In the genomic region with DNA sequence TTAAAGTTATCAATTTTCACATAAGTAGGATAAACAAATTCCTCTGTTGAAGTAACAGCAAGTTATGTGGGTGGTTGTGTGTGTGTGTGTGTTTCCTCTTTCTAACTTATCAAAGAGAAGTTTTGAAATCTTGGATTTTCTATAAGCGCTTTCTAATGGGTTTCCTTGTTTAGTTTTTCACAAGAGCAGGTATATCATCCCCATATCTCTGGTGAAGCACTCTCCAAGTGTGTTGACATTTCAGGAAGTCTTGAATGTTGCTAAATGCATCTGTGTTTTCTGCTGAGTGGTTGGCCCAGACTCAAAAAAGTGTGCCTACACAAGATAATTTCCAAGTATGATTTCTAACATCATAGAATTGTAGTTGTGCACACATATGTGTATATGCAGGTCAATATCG, we compare ENCODE assay signal across 20 cellular contexts. TPM values are rescaled to one million over a fixed set of nuclear protein-coding genes. Genes with fewer than 3 reads are reported as not detected.
"Had no signal": no experiment of that assay in that cellular context is flagged by ENCODE, and none has a peak within 500 bp of the region (broad histone marks: within the 10 kb centered on the region; RNA-seq: fewer than 3 reads in every experiment).

No MANE protein-coding gene starts in this region.

- H3K36me3 Mint-ChIP-seq: natural killer cell treated with Interleukin-12 subunit alpha and Interleukin-12 subunit beta and Interleukin-15 and Interleukin-18, amount 100 ng/mL, for 72 hours had no signal

- H3K36me3 ChIP-seq: esophagus muscularis mucosa had no signal

- H3K27ac Mint-ChIP-seq: activated B cell treated with CpG ODN at 0.5 μM for 24 hours; activated CD8-positive, alpha-beta T cell treated with anti-CD3 and anti-CD28 coated beads for 36 hours; natural killer cell treated with Interleukin-12 subunit alpha and Interleukin-12 subunit beta and Interleukin-15 and Interleukin-18, amount 100 ng/mL, for 72 hours had no signal

- H3K4me3 Mint-ChIP-seq: activated B cell treated with CpG ODN at 0.5 μM for 24 hours; activated CD8-positive, alpha-beta T cell treated with anti-CD3 and anti-CD28 coated beads for 36 hours; activated T-cell treated with anti-CD3 and anti-CD28 coated beads, Interleukin-2, amount 50 U/mL, for 4 hours; natural killer cell treated with Interleukin-12 subunit alpha and Interleukin-12 subunit beta and Interleukin-15 and Interleukin-18, amount 100 ng/mL, for 72 hours had no signal

- H3K27me3 ChIP-seq: esophagus muscularis mucosa had no signal

- H3K4me3 ChIP-seq: coronary artery, esophagus muscularis mucosa had no signal

- H3K4me1 Mint-ChIP-seq: activated B cell treated with CpG ODN at 0.5 μM for 24 hours had no signal

- H3K9me3 ChIP-seq: esophagus muscularis mucosa had no signal

- H3K9me3 Mint-ChIP-seq: activated B cell treated with CpG ODN at 0.5 μM for 24 hours; activated CD8-positive, alpha-beta T cell treated with anti-CD3 and anti-CD28 coated beads for 36 hours; activated T-cell treated with anti-CD3 and anti-CD28 coated beads, Interleukin-2, amount 50 U/mL, for 4 hours; natural killer cell treated with Interleukin-12 subunit alpha and Interleukin-12 subunit beta and Interleukin-15 and Interleukin-18, amount 100 ng/mL, for 72 hours had no signal

- H3K4me1 ChIP-seq: esophagus muscularis mucosa had no signal

- H3K27ac ChIP-seq: coronary artery, esophagus muscularis mucosa had no signal

- DNase-seq: activated B cell treated with CpG ODN at 0.5 μM for 24 hours; activated CD4-positive, alpha-beta T cell treated with anti-CD3 and anti-CD28 coated beads for 48 hours; activated CD8-positive, alpha-beta T cell treated with anti-CD3 and anti-CD28 coated beads for 36 hours; activated effector memory CD4-positive, alpha-beta T cell treated with Interleukin-2 at 50 U/mL for 16 hours; activated naive CD4-positive, alpha-beta T cell treated with anti-CD3 and anti-CD28 coated beads, Interleukin-2, amount 50 U/mL, for 16 hours; activated T-cell treated with anti-CD3 and anti-CD28 coated beads, Interleukin-2, amount 50 U/mL, for 4 hours; central memory CD4-positive, alpha-beta T cell; hippocampal formation; mesendoderm; posterior cingulate gyrus; retina; stimulated activated CD4-positive, alpha-beta T cell treated with anti-CD3 and anti-CD28 coated beads, Interleukin-15, amount 100 ng/mL, for 24 hours; stimulated activated CD4-positive, alpha-beta T cell treated with anti-CD3 and anti-CD28 coated beads, Interleukin-4, amount 100 ng/mL, for 24 hours; stimulated activated naive CD4-positive, alpha-beta T cell; T-helper 1 cell; T1000; trophoblast cell had no signal

RNA-seq across cellular contexts. Expression of a gene that starts 43.3 kb away (rescaled TPM):
- total RNA-seq: activated B cell treated with CpG ODN at 0.5 μM for 24 hours; activated CD8-positive, alpha-beta T cell treated with anti-CD3 and anti-CD28 coated beads for 36 hours; activated T-cell treated with anti-CD3 and anti-CD28 coated beads, Interleukin-2, amount 50 U/mL, for 4 hours; natural killer cell treated with Interleukin-12 subunit alpha and Interleukin-12 subunit beta and Interleukin-15 and Interleukin-18, amount 100 ng/mL, for 72 hours had no signal
